ENCODE assay signal across 30 cellular contexts in genomic region chr7:33579561-33579960, GRCh38.
"Had no signal": no experiment of that assay in that cellular context is flagged by ENCODE, and none has a peak within 500 bp of the region (broad histone marks: within the 10 kb centered on the region; RNA-seq: fewer than 3 reads in every experiment).

No MANE protein-coding gene starts in this region.

- H3K27ac Mint-ChIP-seq: activated B cell treated with CpG ODN at 0.5 μM for 24 hours; activated CD8-positive, alpha-beta T cell treated with anti-CD3 and anti-CD28 coated beads for 36 hours; activated naive CD8-positive, alpha-beta T cell; activated T-helper 17 cell treated with anti-CD3 and anti-CD28 coated beads, Interleukin-2, amount 50 U/mL, for 72 hours; effector memory CD8-positive, alpha-beta T cell; T-helper 1 cell treated with Interleukin-12 subunit alpha and Interleukin-12 subunit beta and Interleukin-4 antibody, amounts not matched to agents 30 μg/mL and 1 μg/mL, for 36 hours; T-helper 2 cell treated with Interferon-gamma antibody and Interleukin-4, amounts not matched to agents 5 μg/mL and 100 μg/mL, for 36 hours had no signal

- H3K27me3 Mint-ChIP-seq: activated B cell treated with CpG ODN at 0.5 μM for 24 hours; activated CD8-positive, alpha-beta T cell treated with anti-CD3 and anti-CD28 coated beads for 36 hours; activated naive CD8-positive, alpha-beta T cell; activated T-helper 17 cell treated with anti-CD3 and anti-CD28 coated beads, Interleukin-2, amount 50 U/mL, for 72 hours; effector memory CD8-positive, alpha-beta T cell had no signal

- H3K4me3 ChIP-seq: esophagus muscularis mucosa, gastroesophageal sphincter had no signal

- H3K4me1 ChIP-seq: foreskin keratinocyte had no signal

- ATAC-seq: activated CD4-positive, CD25-positive, alpha-beta regulatory T cell treated with anti-CD3 and anti-CD28 coated beads, Interleukin-2, amount 50 U/mL, for 24 hours; activated CD8-positive, alpha-beta T cell treated with anti-CD3 and anti-CD28 coated beads for 36 hours; activated T-cell treated with anti-CD3 and anti-CD28 coated beads, Interleukin-2, amount 50 U/mL, for 4 hours; activated T-helper 17 cell treated with anti-CD3 and anti-CD28 coated beads, Interleukin-2, amount 50 U/mL, for 72 hours; effector memory CD8-positive, alpha-beta T cell; foreskin keratinocyte; gastroesophageal sphincter had no signal

- H3K27me3 ChIP-seq: brain microvascular endothelial cell, esophagus muscularis mucosa, foreskin keratinocyte, gastroesophageal sphincter had no signal

- H3K27ac ChIP-seq: brain microvascular endothelial cell, esophagus muscularis mucosa, foreskin keratinocyte, gastroesophageal sphincter, WERI-Rb-1 had no signal

- H3K36me3 ChIP-seq: brain microvascular endothelial cell, esophagus muscularis mucosa, gastroesophageal sphincter, WERI-Rb-1 had no signal

- H3K4me1 Mint-ChIP-seq: activated B cell treated with CpG ODN at 0.5 μM for 24 hours; activated T-helper 17 cell treated with anti-CD3 and anti-CD28 coated beads, Interleukin-2, amount 50 U/mL, for 72 hours had no signal

- H3K9me3 Mint-ChIP-seq: activated T-cell treated with anti-CD3 and anti-CD28 coated beads, Interleukin-2, amount 50 U/mL, for 4 hours; effector memory CD8-positive, alpha-beta T cell; T-helper 2 cell treated with Interferon-gamma antibody and Interleukin-4, amounts not matched to agents 5 μg/mL and 100 μg/mL, for 36 hours had no signal

- H3K9me3 ChIP-seq: esophagus muscularis mucosa, gastroesophageal sphincter had no signal

- H3K4me3 Mint-ChIP-seq: activated B cell treated with CpG ODN at 0.5 μM for 24 hours; activated CD8-positive, alpha-beta T cell treated with anti-CD3 and anti-CD28 coated beads for 36 hours; activated naive CD8-positive, alpha-beta T cell; activated T-cell treated with anti-CD3 and anti-CD28 coated beads, Interleukin-2, amount 50 U/mL, for 4 hours; activated T-helper 17 cell treated with anti-CD3 and anti-CD28 coated beads, Interleukin-2, amount 50 U/mL, for 72 hours; effector memory CD8-positive, alpha-beta T cell; T-helper 1 cell treated with Interleukin-12 subunit alpha and Interleukin-12 subunit beta and Interleukin-4 antibody, amounts not matched to agents 30 μg/mL and 1 μg/mL, for 36 hours; T-helper 2 cell treated with Interferon-gamma antibody and Interleukin-4, amounts not matched to agents 5 μg/mL and 100 μg/mL, for 36 hours had no signal

- DNase-seq: activated B cell treated with CpG ODN at 0.5 μM for 24 hours; activated CD4-positive, alpha-beta T cell treated with anti-CD3 and anti-CD28 coated beads for 48 hours; activated CD4-positive, alpha-beta T cell treated with anti-CD3 and anti-CD28 coated beads, Interleukin-2, amount 50 U/mL, for 1 hour; activated CD4-positive, alpha-beta T cell treated with anti-CD3 and anti-CD28 coated beads, Interleukin-2, amount 50 U/mL, for 48 hours; activated CD8-positive, alpha-beta memory T cell treated with anti-CD3 and anti-CD28 coated beads for 24 hours; activated CD8-positive, alpha-beta T cell treated with anti-CD3 and anti-CD28 coated beads for 36 hours; activated effector memory CD4-positive, alpha-beta T cell treated with Interleukin-2 at 50 U/mL for 16 hours; activated gamma-delta T cell treated with Interleukin-2 at 50 U/mL for 16 hours; activated naive CD4-positive, alpha-beta T cell treated with anti-CD3 and anti-CD28 coated beads, Interleukin-2, amount 50 U/mL, for 16 hours; activated naive CD4-positive, alpha-beta T cell treated with Interleukin-2 at 50 U/mL for 16 hours; activated T-cell treated with anti-CD3 and anti-CD28 coated beads, Interleukin-2, amount 50 U/mL, for 4 hours; amniotic stem cell; anterior cingulate cortex; brain microvascular endothelial cell; caudate nucleus; cortex of kidney; dermis blood vessel endothelial cell; effector CD4-positive, alpha-beta T cell; effector memory CD8-positive, alpha-beta T cell; erythroblast; foreskin keratinocyte; T1000; WERI-Rb-1 had no signal
